9 cellular contexts compared by ENCODE assay signal in genomic region chr3:187986514-187986934, GRCh38.
A peak's percentile ranks its signal among the peaks of the same experiment; 100 is the strongest.
DNase-seq lines count a peak whose midpoint lies in the region; ATAC-seq and TF ChIP-seq lines count a peak whose summit lies in the region.
"Had no signal": no experiment of that assay in that cellular context is flagged by ENCODE, and none has a peak within 500 bp of the region (broad histone marks: within the 10 kb centered on the region; RNA-seq: fewer than 3 reads in every experiment).

No MANE protein-coding gene starts in this region.

- peak; percentile 67 for DNase-seq in activated CD4-positive, alpha-beta T cell treated with anti-CD3 and anti-CD28 coated beads for 36 hours
- DNase-seq in activated CD4-positive, alpha-beta T cell treated with anti-CD3 and anti-CD28 coated beads for 1 hour: no peak
- DNase-seq in activated CD4-positive, CD25-positive, alpha-beta regulatory T cell treated with anti-CD3 and anti-CD28 coated beads, Interleukin-2, amount 50 U/mL, for 72 hours: peak; percentile 42
- DNase-seq in foreskin fibroblast (peak; percentile 94), nucleus accumbens (lab: John Stamatoyannopoulos, UW) (no peak), transverse colon (no peak)
- DNase-seq in stimulated activated naive CD8-positive, alpha-beta T cell treated with anti-CD3 and anti-CD28 coated beads, Interleukin-15, amount 100 ng/mL, for 72 hours: peak in 1 of 2 donors; percentile 41
- no peak for DNase-seq in central memory CD4-positive, alpha-beta T cell

- H3K4me1 Mint-ChIP-seq in activated CD4-positive, alpha-beta T cell treated with anti-CD3 and anti-CD28 coated beads for 36 hours: peaks cover 36% of the 10 kb centered on the region
- peaks cover 35% of the 10 kb centered on the region for H3K4me1 Mint-ChIP-seq in stimulated activated naive CD8-positive, alpha-beta T cell treated with anti-CD3 and anti-CD28 coated beads, Interleukin-15, amount 100 ng/mL, for 72 hours

- H3K36me3 Mint-ChIP-seq in activated CD4-positive, alpha-beta T cell treated with anti-CD3 and anti-CD28 coated beads for 36 hours (ENCODE audit: low read depth): no peaks in the 10 kb centered on the region

- POLR2A ChIA-PET in activated CD4-positive, alpha-beta T cell treated with anti-CD3 and anti-CD28 coated beads for 36 hours (lab: Charles Lee): interaction anchor here (0.9 kb wide), 1 partner anchor 11 kb away, joined by 4 read pairs; no protein-coding TSS in a partner anchor

- ATAC-seq in activated CD4-positive, alpha-beta T cell treated with anti-CD3 and anti-CD28 coated beads for 36 hours: peak; percentile 91
- ATAC-seq in stimulated activated naive CD8-positive, alpha-beta T cell treated with anti-CD3 and anti-CD28 coated beads, Interleukin-15, amount 100 ng/mL, for 72 hours: peak; percentile 90

- no peaks in the 10 kb centered on the region for H3K9me3 Mint-ChIP-seq in activated CD4-positive, alpha-beta T cell treated with anti-CD3 and anti-CD28 coated beads for 36 hours (ENCODE audit: low read depth)
- H3K9me3 Mint-ChIP-seq in stimulated activated naive CD8-positive, alpha-beta T cell treated with anti-CD3 and anti-CD28 coated beads, Interleukin-15, amount 100 ng/mL, for 72 hours: peaks cover 5 to 15% of the 10 kb centered on the region in 2 donors

- no peaks in the 10 kb centered on the region for H3K27me3 ChIP-seq in transverse colon

- CTCF ChIA-PET in activated CD4-positive, alpha-beta T cell treated with anti-CD3 and anti-CD28 coated beads for 36 hours (lab: Charles Lee): interaction anchor here (0.6 to 1.6 kb wide), 4 partner anchors 21 to 265 kb away, joined by 3 to 5 read pairs (median 3); no protein-coding TSS in a partner anchor

- TF ChIP-seq CTCF in foreskin fibroblast (IDR thresholded peaks at IDR 0.05; ENCODE audit: low read depth, low read length): no peak
- TF ChIP-seq CTCF in transverse colon (IDR thresholded peaks at IDR 0.05): no peak

- WGBS in transverse colon (ENCODE audit: low coverage in 1 of 2), 2 donors: 60% methylated on average over 5 of the region's 5 CpGs; no CpG with 5 or more reads in 1 of the 2 donors

- H3K36me3 ChIP-seq in transverse colon: no peaks in the 10 kb centered on the region

- no peak for TF ChIP-seq EP300 in transverse colon (IDR thresholded peaks at IDR 0.05; ENCODE audit: low read depth)

- in situ Hi-C loops in transverse colon (cut with MboI; ENCODE audit: low pct_ligation_motif_present in 1 of 4, low pct_unique_long_range_greater_than_20kb in 1 of 4, low sequenced_read_pairs in 3 of 4): no loop called here

- peaks cover 0 to 4% (median 0%) of the 10 kb centered on the region in 4 donors for H3K4me1 ChIP-seq in transverse colon

- H3K27ac ChIP-seq in transverse colon: no peak overlapping the region
- H3K27ac ChIP-seq: C4-2B had no signal

- no peaks in the 10 kb centered on the region for H3K9me3 ChIP-seq in transverse colon

- no peaks in the 10 kb centered on the region for H3K27me3 Mint-ChIP-seq in activated CD4-positive, alpha-beta T cell treated with anti-CD3 and anti-CD28 coated beads for 36 hours
- H3K27me3 Mint-ChIP-seq in stimulated activated naive CD8-positive, alpha-beta T cell treated with anti-CD3 and anti-CD28 coated beads, Interleukin-15, amount 100 ng/mL, for 72 hours: no peaks in the 10 kb centered on the region

- H3K4me3 Mint-ChIP-seq in activated CD4-positive, alpha-beta T cell treated with anti-CD3 and anti-CD28 coated beads for 36 hours: no peak overlapping the region
- peak overlapping the region in 1 of 2 donors; percentile 5 for H3K4me3 Mint-ChIP-seq in stimulated activated naive CD8-positive, alpha-beta T cell treated with anti-CD3 and anti-CD28 coated beads, Interleukin-15, amount 100 ng/mL, for 72 hours

- no peak for TF ChIP-seq POLR2A in transverse colon (IDR thresholded peaks at IDR 0.05)

- H3K4me3 ChIP-seq in foreskin fibroblast (ENCODE audit: low read depth in 1 of 2, low read length in 2 of 2): no peak overlapping the region
- H3K4me3 ChIP-seq in transverse colon: no peak overlapping the region

- intact Hi-C loops in activated CD4-positive, alpha-beta T cell treated with anti-CD3 and anti-CD28 coated beads for 36 hours (cut with DNase I, micrococcal nuclease): loop anchor here (1.0 to 5.0 kb wide), 2 partner anchors 10 to 296 kb away; no protein-coding TSS in a partner anchor
- intact Hi-C loops in transverse colon (cut with DNase I; ENCODE audit: low total_unique reads): no loop called here

- H3K27ac Mint-ChIP-seq in activated CD4-positive, alpha-beta T cell treated with anti-CD3 and anti-CD28 coated beads for 36 hours: peak overlapping the region; percentile 49
- H3K27ac Mint-ChIP-seq in stimulated activated naive CD8-positive, alpha-beta T cell treated with anti-CD3 and anti-CD28 coated beads, Interleukin-15, amount 100 ng/mL, for 72 hours: peak overlapping the region in 1 of 2 donors; percentile 8

Comparison
In these comparisons a context has a peak if more than half of its experiments do, and no peak if none do; other contexts are left out.
1. DNase-seq: peak in activated CD4-positive, alpha-beta T cell treated with anti-CD3 and anti-CD28 coated beads for 36 hours (single experiment), activated CD4-positive, CD25-positive, alpha-beta regulatory T cell treated with anti-CD3 and anti-CD28 coated beads, Interleukin-2, amount 50 U/mL, for 72 hours (single experiment) and foreskin fibroblast (2 of 2); none in activated CD4-positive, alpha-beta T cell treated with anti-CD3 and anti-CD28 coated beads for 1 hour (single experiment), nucleus accumbens (0 of 56), central memory CD4-positive, alpha-beta T cell (single experiment) and transverse colon (single experiment).